Comparison of ENCODE assay signal across 27 cellular contexts in genomic region chr2:65845442-65846182, GRCh38.
"Had no signal": no experiment of that assay in that cellular context is flagged by ENCODE, and none has a peak within 500 bp of the region (broad histone marks: within the 10 kb centered on the region; RNA-seq: fewer than 3 reads in every experiment).

No MANE protein-coding gene starts in this region.

- H3K36me3 ChIP-seq: ascending aorta, WERI-Rb-1 had no signal

- H3K4me1 ChIP-seq: ascending aorta had no signal

- H2AFZ ChIP-seq: PC-9 had no signal

- H3K4me2 ChIP-seq: PC-9 had no signal

- ATAC-seq: activated CD8-positive, alpha-beta T cell treated with anti-CD3 and anti-CD28 coated beads for 36 hours; activated T-cell treated with anti-CD3 and anti-CD28 coated beads, Interleukin-2, amount 50 U/mL, for 72 hours; activated T-helper 17 cell treated with anti-CD3 and anti-CD28 coated beads, Interleukin-2, amount 50 U/mL, for 72 hours had no signal

- H3K27me3 ChIP-seq: ascending aorta had no signal

- H3K4me3 ChIP-seq: ascending aorta, PC-9 had no signal

- H3K9me3 ChIP-seq: ascending aorta had no signal

- FAIRE-seq: RCC 7860, TTC549 had no signal

- H3K27ac ChIP-seq: ascending aorta, PC-9, WERI-Rb-1 had no signal

- DNase-seq: activated CD4-positive, alpha-beta T cell treated with anti-CD3 and anti-CD28 coated beads for 1 hour; activated CD4-positive, alpha-beta T cell treated with anti-CD3 and anti-CD28 coated beads for 48 hours; activated CD4-positive, CD25-positive, alpha-beta regulatory T cell; activated CD8-positive, alpha-beta T cell treated with anti-CD3 and anti-CD28 coated beads for 36 hours; activated effector memory CD4-positive, alpha-beta T cell treated with anti-CD3 and anti-CD28 coated beads, Interleukin-2, amount 50 U/mL, for 16 hours; activated naive CD4-positive, alpha-beta T cell; activated naive CD8-positive, alpha-beta T cell treated with anti-CD3 and anti-CD28 coated beads, Interleukin-2, amount 10 ng/mL, durations not matched to agents 7 days and 5 days; activated T-cell treated with anti-CD3 and anti-CD28 coated beads, Interleukin-2, amount 50 U/mL, for 1 hour; activated T-cell treated with anti-CD3 and anti-CD28 coated beads, Interleukin-2, amount 50 U/mL, for 72 hours; amygdala; Karpas-422; NCI-H1092 treated with DMSO at 0.1 percent for 48 hours; NCI-H1417; NCI-H146; NCI-H187 treated with DMSO at 0.1 percent for 48 hours; NCI-H2081; NCI-H2171 treated with DMSO at 0.1 percent for 48 hours; NCI-H2227 treated with DMSO at 0.1 percent for 48 hours; NCI-H524 treated with DMSO at 0.1 percent for 48 hours; NK-92 treated with Interleukin-12 subunit alpha and Interleukin-12 subunit beta, amount 100 ng/mL, for 24 hours; PC-9; Right ventricle myocardium superior; WERI-Rb-1 had no signal
